8 cellular contexts compared by ENCODE assay signal in genomic region chr12:7189398-7190267, GRCh38. TPM values are rescaled to one million over a fixed set of nuclear protein-coding genes. Genes with fewer than 3 reads are reported as not detected.
DNase-seq lines count a peak whose midpoint lies in the region; ATAC-seq and TF ChIP-seq lines count a peak whose summit lies in the region.

Gene PEX5, plus strand, starts transcription at chr12:7189686. Its CDS starts 692 bp downstream, at chr12:7190378.

- BruUV-seq in Panc1 (replicated peaks; lab: Mats Ljungman, UMichigan) = no TSS peak

- peak; percentile 29 for DNase-seq in DMS153 treated with DMSO at 0.1 percent for 48 hours (lab: John Stamatoyannopoulos, UW; ENCODE audit: unreplicated experiment)
- peak; percentile 94 for DNase-seq in Jurkat, Clone E6-1 (ENCODE audit: low read depth, low spot score)
- DNase-seq in Panc1 (ENCODE audit: low read depth, low spot score) = peak; percentile 27
- peak; percentile 80 for DNase-seq in activated T-cell treated with anti-CD3 and anti-CD28 coated beads, Interleukin-2, amount 50 U/mL, for 4 hours
- DNase-seq in stimulated activated CD8-positive, alpha-beta memory T cell treated with anti-CD3 and anti-CD28 coated beads, Interleukin-4, amount 100 ng/mL, for 48 hours = peak; percentile 83

- no peaks in the 10 kb centered on the region for H3K27me3 Mint-ChIP-seq in activated T-cell treated with anti-CD3 and anti-CD28 coated beads, Interleukin-2, amount 50 U/mL, for 4 hours (ENCODE audit: low read depth)

- 0 to 1% methylated on average over 57 to 68 of the region's 68 CpGs for WGBS in esophagus, 2 donors

- no peak for TF ChIP-seq CTCF in Panc1 (IDR thresholded peaks at IDR 0.05)

- CTCF ChIA-PET in Panc1 (lab: Charles Lee) = no interaction called here

- H3K9me3 ChIP-seq in Panc1 (ENCODE audit: control insufficient read depth, insufficient read depth, low read depth, low read length) (no peaks in the 10 kb centered on the region), esophagus (ENCODE audit: control insufficient read depth in 2 of 2, insufficient read depth in 1 of 2, low read depth in 1 of 2, low read length in 1 of 2) (no peaks in the 10 kb centered on the region), mucosa of stomach (ENCODE audit: control insufficient read depth, low read length) (no peaks in the 10 kb centered on the region)

- POLR2A ChIA-PET in Panc1 (lab: Charles Lee) = no interaction called here

- H3K27me3 ChIP-seq in Panc1 (ENCODE audit: control insufficient read depth, insufficient read depth, low read length) (no peaks in the 10 kb centered on the region), esophagus (ENCODE audit: control insufficient read depth in 1 of 2, insufficient read depth in 2 of 2, low read length in 2 of 2) (no peaks in the 10 kb centered on the region), mucosa of stomach (ENCODE audit: control insufficient read depth, insufficient read depth, low read length) (no peaks in the 10 kb centered on the region)

- peak within 1 kb of the TSS; percentile 78 for H3K4me3 ChIP-seq in Jurkat, Clone E6-1 (ENCODE audit: low read length)
- peak within 1 kb of the TSS; percentile 74 to 95 for H3K4me3 ChIP-seq in Panc1 (ENCODE audit: low read depth in 2 of 2, low read length in 2 of 2)
- peak within 1 kb of the TSS; percentile 75 to 90 for H3K4me3 ChIP-seq in esophagus (ENCODE audit: low read depth in 1 of 2, low read length in 2 of 2)
- H3K4me3 ChIP-seq in mucosa of stomach (ENCODE audit: low read length) = peak within 1 kb of the TSS; percentile 85

- intact Hi-C loops in Panc1 (cut with micrococcal nuclease; ENCODE audit: unreplicated experiment) = loop anchor here (5.0 kb wide), 1 partner anchor 47 kb away; no protein-coding TSS in a partner anchor

- H3K27ac ChIP-seq in Panc1 (ENCODE audit: low read length) (peak within 1 kb of the TSS; percentile 87), esophagus (ENCODE audit: low read depth in 2 of 2, low read length in 1 of 2) (peak within 1 kb of the TSS; percentile 82 to 91)

- H3K36me3 ChIP-seq in Panc1 (ENCODE audit: control insufficient read depth, insufficient read depth, low read length) (no peaks in the 10 kb centered on the region; the same call in 1 of the 2 replicates), esophagus (ENCODE audit: control insufficient read depth in 2 of 2, insufficient read depth in 2 of 2, low read length in 1 of 2) (no peaks in the 10 kb centered on the region), mucosa of stomach (ENCODE audit: control insufficient read depth, insufficient read depth, low read length) (no peaks in the 10 kb centered on the region)

- peak within 1 kb of the TSS; percentile 91 for H3K4me3 Mint-ChIP-seq in activated T-cell treated with anti-CD3 and anti-CD28 coated beads, Interleukin-2, amount 50 U/mL, for 4 hours

- H3K4me1 Mint-ChIP-seq in activated T-cell treated with anti-CD3 and anti-CD28 coated beads, Interleukin-2, amount 50 U/mL, for 4 hours (ENCODE audit: low read depth) = peaks cover 38% of the 10 kb centered on the region

- peaks cover 22% of the 10 kb centered on the region for H3K36me3 Mint-ChIP-seq in activated T-cell treated with anti-CD3 and anti-CD28 coated beads, Interleukin-2, amount 50 U/mL, for 4 hours (ENCODE audit: insufficient read depth)

- H3K4me1 ChIP-seq in Panc1 (ENCODE audit: control insufficient read depth, insufficient read depth, low read length) (peaks cover 2% of the 10 kb centered on the region; the same call in 1 of the 2 replicates), esophagus (ENCODE audit: control insufficient read depth in 2 of 2, insufficient read depth in 2 of 2, low read length in 1 of 2) (peaks cover 0 to 12% of the 10 kb centered on the region in 2 donors), mucosa of stomach (ENCODE audit: control insufficient read depth, insufficient read depth, low read length) (peaks cover 11% of the 10 kb centered on the region)

- ATAC-seq in GM21619 (IDR thresholded peaks at IDR 0.05; ENCODE audit: unreplicated experiment) (peak; percentile 94), Panc1 (peak; percentile 99)
- peak; percentile 97 to 98 for ATAC-seq in activated T-cell treated with anti-CD3 and anti-CD28 coated beads, Interleukin-2, amount 50 U/mL, for 4 hours

- in situ Hi-C loops in Panc1 (cut with HindIII; ENCODE audit: low pct_unique_long_range_greater_than_20kb, low sequenced_read_pairs) = no loop called here

- no peaks in the 10 kb centered on the region for H3K9me3 Mint-ChIP-seq in activated T-cell treated with anti-CD3 and anti-CD28 coated beads, Interleukin-2, amount 50 U/mL, for 4 hours

- H3K9ac ChIP-seq in mucosa of stomach (ENCODE audit: low read length) = peak within 1 kb of the TSS; percentile 92

RNA-seq across cellular contexts. Expression of gene PEX5, which starts in this region (rescaled TPM):
- 54.3 TPM for polyA plus RNA-seq in Jurkat, Clone E6-1 (2012; ENCODE audit: insufficient read depth, insufficient read length)
- 26.9 TPM for total RNA-seq in Panc1 (2021; ENCODE audit: unreplicated experiment)
- polyA plus RNA-seq in Panc1 (2012; ENCODE audit: insufficient read length) = 24.8 TPM
- total RNA-seq in activated T-cell treated with anti-CD3 and anti-CD28 coated beads, Interleukin-2, amount 50 U/mL, for 4 hours = 10 to 100 TPM; 45.9 to 68.0 (median 65.7) TPM
- polyA plus RNA-seq in esophagus = 10 to 100 TPM in 1 of 2 donors, 1 to 10 TPM in 1; 8.1 to 14.5 TPM

Comparison
In these comparisons a context has a peak if more than half of its experiments do, and no peak if none do; other contexts are left out.
1. Peak in every context shown above with its lines: DNase-seq, ATAC-seq, H3K4me3 ChIP-seq and H3K27ac ChIP-seq.
2. DNase-seq: peak in every context shown above with its lines; median percentile 94 in Jurkat, Clone E6-1; 83 in stimulated activated CD8-positive, alpha-beta memory T cell treated with anti-CD3 and anti-CD28 coated beads, Interleukin-4, amount 100 ng/mL, for 48 hours; 80 in activated T-cell treated with anti-CD3 and anti-CD28 coated beads, Interleukin-2, amount 50 U/mL, for 4 hours; 29 in DMS153 treated with DMSO at 0.1 percent for 48 hours; 27 in Panc1.